Comparison of ENCODE assay signal across 8 cellular contexts in the genomic region with DNA sequence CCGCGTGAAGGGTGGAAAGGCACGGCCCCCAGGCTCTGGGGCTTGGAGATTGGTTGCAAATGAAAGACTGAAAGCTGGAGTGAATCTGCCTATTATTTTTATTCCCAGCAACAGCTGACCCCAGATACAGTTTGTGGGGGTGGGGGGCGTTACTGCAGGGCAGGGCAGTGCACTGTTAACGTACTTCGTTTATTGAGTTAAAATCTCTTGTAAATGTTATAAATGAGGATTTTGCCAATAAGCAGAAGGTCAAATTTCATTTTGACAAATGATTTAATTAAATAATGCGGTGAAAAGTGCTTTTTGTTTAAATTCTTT. TPM values are rescaled to one million over a fixed set of nuclear protein-coding genes. Genes with fewer than 3 reads are reported as not detected.
DNase-seq lines count a peak whose midpoint lies in the region; ATAC-seq and TF ChIP-seq lines count a peak whose summit lies in the region.

No MANE protein-coding gene starts in this region.

- H3K4me1 Mint-ChIP-seq in activated T-cell treated with anti-CD3 and anti-CD28 coated beads, Interleukin-2, amount 50 U/mL, for 24 hours (ENCODE audit: low read depth): peaks cover 40% of the 10 kb centered on the region

- H3K36me3 Mint-ChIP-seq in activated T-cell treated with anti-CD3 and anti-CD28 coated beads, Interleukin-2, amount 50 U/mL, for 24 hours (ENCODE audit: low read depth): peaks cover 32% of the 10 kb centered on the region

- H3K4me3 ChIP-seq in astrocyte of the cerebellum (ENCODE audit: low read depth, low read length) (peak overlapping the region; percentile 79), right lobe of liver (peak overlapping the region; percentile 77 to 88 (median 84)), thyroid gland (replicated peaks in 1 of 3) (peak overlapping the region; percentile 16 to 99 (median 18))

- H3K36me3 ChIP-seq in right lobe of liver (no peaks in the 10 kb centered on the region), thyroid gland (no peaks in the 10 kb centered on the region)

- peak overlapping the region; percentile 93 for H3K4me3 Mint-ChIP-seq in activated T-cell treated with anti-CD3 and anti-CD28 coated beads, Interleukin-2, amount 50 U/mL, for 24 hours

- H3K9me3 ChIP-seq in right lobe of liver (no peaks in the 10 kb centered on the region), thyroid gland (no peaks in the 10 kb centered on the region)

- TF ChIP-seq CTCF in astrocyte of the cerebellum (IDR thresholded peaks at IDR 0.05; ENCODE audit: low read depth, low read length, missing control alignments) (no peak), right lobe of liver (IDR thresholded peaks at IDR 0.05) (no peak), thyroid gland (IDR thresholded peaks at IDR 0.05) (no peak)

- intact Hi-C loops in right lobe of liver (cut with DNase I): loop anchor here in 1 of 2 donors (10.0 kb wide), 1 partner anchor 97 kb away; a partner anchor contains a TSS
- intact Hi-C loops in thyroid gland (cut with DNase I): loop anchor here (2.0 to 10.0 kb wide), 3 partner anchors 95 to 297 kb away; a partner anchor contains a TSS

- H3K27me3 Mint-ChIP-seq in activated T-cell treated with anti-CD3 and anti-CD28 coated beads, Interleukin-2, amount 50 U/mL, for 24 hours: no peaks in the 10 kb centered on the region

- H3K4me1 ChIP-seq in right lobe of liver (peaks cover 0 to 7% (median 1%) of the 10 kb centered on the region in 4 donors), thyroid gland (peaks cover 13 to 16% of the 10 kb centered on the region in 2 donors)

- no peak for DNase-seq in activated T-cell treated with anti-CD3 and anti-CD28 coated beads, Interleukin-2, amount 50 U/mL, for 24 hours
- DNase-seq in activated T-cell treated with anti-CD3 and anti-CD28 coated beads for 4 hours (no peak), astrocyte of the cerebellum (ENCODE audit: low read depth) (no peak), right lobe of liver (no peak), thyroid gland (no peak), amniotic stem cell (lab: John Stamatoyannopoulos, UW) (no peak), NCI-H2171 treated with DMSO at 0.1 percent for 48 hours (lab: John Stamatoyannopoulos, UW) (no peak), NCI-H345 (lab: John Stamatoyannopoulos, UW) (no peak)

- in situ Hi-C loops in astrocyte of the cerebellum (cut with HindIII; ENCODE audit: low sequenced_read_pairs): no loop called here

- no peaks in the 10 kb centered on the region for H3K27me3 ChIP-seq in right lobe of liver
- no peaks in the 10 kb centered on the region for H3K27me3 ChIP-seq in thyroid gland

- no peak for ATAC-seq in right lobe of liver

- peak overlapping the region; percentile 99 for H3K27ac Mint-ChIP-seq in activated T-cell treated with anti-CD3 and anti-CD28 coated beads, Interleukin-2, amount 50 U/mL, for 24 hours

- TF ChIP-seq POLR2A in right lobe of liver (IDR thresholded peaks at IDR 0.05): no peak
- no peak for TF ChIP-seq POLR2A in thyroid gland (IDR thresholded peaks at IDR 0.05)

- peak overlapping the region; percentile 96 to 97 (median 97) for H3K27ac ChIP-seq in right lobe of liver
- H3K27ac ChIP-seq in thyroid gland: peak overlapping the region; percentile 91 to 98 (median 97)

- WGBS in right lobe of liver (ENCODE audit: insufficient coverage, low coverage, low lambda C conversion rate, missing lambda C conversion rate): 2% methylated on average over 7 of the region's 7 CpGs
- 1 to 2% methylated on average over 7 of the region's 7 CpGs for WGBS in thyroid gland, 2 donors

- no peaks in the 10 kb centered on the region for H3K9me3 Mint-ChIP-seq in activated T-cell treated with anti-CD3 and anti-CD28 coated beads, Interleukin-2, amount 50 U/mL, for 24 hours

RNA-seq across cellular contexts. Expression of a gene that starts 1.0 kb away (rescaled TPM):
- total RNA-seq in right lobe of liver: 10 to 100 TPM; 27.4 to 52.3 (median 31.3) TPM
- total RNA-seq in thyroid gland: 10 to 100 TPM; 44.8 to 76.2 (median 62.0) TPM

Comparison
In these comparisons a context has a peak if more than half of its experiments do, and no peak if none do; other contexts are left out.
1. H3K4me3 ChIP-seq: peak in every context shown above with its lines; median percentile 84 in right lobe of liver; 79 in astrocyte of the cerebellum; 18 in thyroid gland.